ENCODE assay signal across 15 cellular contexts in the genomic region with DNA sequence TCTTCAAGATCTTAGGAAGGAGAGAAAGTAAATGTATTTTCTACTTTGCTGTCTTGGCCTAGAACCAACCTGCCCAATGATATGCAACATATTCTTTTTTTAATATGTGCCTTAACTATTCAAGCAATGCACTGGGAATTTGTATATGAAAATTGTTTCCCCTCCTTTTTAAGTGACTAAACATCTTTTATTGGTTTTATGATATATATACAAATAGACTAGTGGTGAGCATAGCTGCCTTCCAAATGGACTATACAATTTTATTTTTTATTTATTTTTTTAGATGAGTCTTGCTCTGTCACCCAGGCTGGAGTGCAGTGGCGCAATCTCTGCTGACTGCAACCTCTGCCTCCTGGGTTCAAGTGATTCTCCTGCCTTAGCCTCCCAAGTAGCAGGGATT. TPM values are rescaled to one million over a fixed set of nuclear protein-coding genes. Genes with fewer than 3 reads are reported as not detected.
DNase-seq lines count a peak whose midpoint lies in the region; TF ChIP-seq lines count a peak whose summit lies in the region.
"Had no signal": no experiment of that assay in that cellular context is flagged by ENCODE, and none has a peak within 500 bp of the region (broad histone marks: within the 10 kb centered on the region; RNA-seq: fewer than 3 reads in every experiment).

No MANE protein-coding gene starts in this region.

- TF ChIP-seq POLR2A in testis (IDR thresholded peaks at IDR 0.05) = no peak

- H3K9me3 ChIP-seq in GM23248 (ENCODE audit: low read depth) (no peaks in the 10 kb centered on the region), MG63 (no peaks in the 10 kb centered on the region), neutrophil (no peaks in the 10 kb centered on the region), testis (no peaks in the 10 kb centered on the region)
- H3K9me3 ChIP-seq: A549, BE2C, Caco-2, HAP-1 had no signal

- H3K4me1 Mint-ChIP-seq in activated CD4-positive, alpha-beta memory T cell treated with anti-CD3 and anti-CD28 coated beads for 36 hours (ENCODE audit: low read depth) = peaks cover 7% of the 10 kb centered on the region

- H3K27me3 Mint-ChIP-seq in activated CD4-positive, alpha-beta memory T cell treated with anti-CD3 and anti-CD28 coated beads for 36 hours = no peaks in the 10 kb centered on the region

- no peaks in the 10 kb centered on the region for H3K9me3 Mint-ChIP-seq in activated CD4-positive, alpha-beta memory T cell treated with anti-CD3 and anti-CD28 coated beads for 36 hours
- H3K9me3 Mint-ChIP-seq: CD8-positive, alpha-beta T cell had no signal

- 89 to 95% methylated on average over 1 of the region's 1 CpG for WGBS in GM23248 (ENCODE audit: low coverage in 1 of 2, low lambda C conversion rate in 2 of 2, missing lambda C conversion rate in 2 of 2), 2 experiments
- 89 to 100% methylated on average over 1 of the region's 1 CpG for WGBS in testis, 2 donors

- no peak overlapping the region for H2AFZ ChIP-seq in GM23248

- H3K4me3 ChIP-seq in GM23248 (no peak overlapping the region), MG63 (no peak overlapping the region), neutrophil (ENCODE audit: low read depth in 1 of 2, low read length in 1 of 2) (no peak overlapping the region), testis (no peak overlapping the region)
- H3K4me3 ChIP-seq: A549, HAP-1, K562 had no signal

- intact Hi-C loops in testis (cut with DNase I; ENCODE audit: low total_unique reads) = no loop called here
- intact Hi-C loops in activated CD4-positive, alpha-beta memory T cell treated with anti-CD3 and anti-CD28 coated beads for 36 hours (cut with micrococcal nuclease) = no loop called here

- peaks cover 5% of the 10 kb centered on the region for H3K36me3 Mint-ChIP-seq in activated CD4-positive, alpha-beta memory T cell treated with anti-CD3 and anti-CD28 coated beads for 36 hours

- DNase-seq in GM23248 (peak; percentile 11), MG63 (peak; percentile 23), COLO829 (ENCODE audit: low spot score) (no peak), testis (no peak), NCI-H1092 treated with DMSO at 0.1 percent for 48 hours (lab: John Stamatoyannopoulos, UW) (no peak)
- DNase-seq in activated CD4-positive, alpha-beta memory T cell treated with anti-CD3 and anti-CD28 coated beads for 36 hours = no peak
- DNase-seq: BE2C; Caco-2; CD8-positive, alpha-beta T cell; DMS53 had no signal

- peaks cover 98% of the 10 kb centered on the region for H3K79me2 ChIP-seq in GM23248 (ENCODE audit: insufficient read depth)

- 0 out of 2 replicates have a peak, but pooled peaks cover 7% of the 10 kb centered on the region for H3F3A ChIP-seq in GM23248 (ENCODE audit: insufficient read depth)

- POLR2A ChIA-PET in activated CD4-positive, alpha-beta memory T cell treated with anti-CD3 and anti-CD28 coated beads for 36 hours (lab: Charles Lee) = no interaction called here

- H3K9me2 ChIP-seq in GM23248 (ENCODE audit: insufficient read depth) = no peaks in the 10 kb centered on the region

- CTCF ChIA-PET in activated CD4-positive, alpha-beta memory T cell treated with anti-CD3 and anti-CD28 coated beads for 36 hours (lab: Charles Lee) = no interaction called here

- H3K36me3 ChIP-seq in GM23248 (ENCODE audit: low read depth) = no peaks in the 10 kb centered on the region
- H3K36me3 ChIP-seq in MG63 = no peaks in the 10 kb centered on the region; the same call in 1 of the 2 replicates
- peaks cover 6% of the 10 kb centered on the region for H3K36me3 ChIP-seq in neutrophil
- no peaks in the 10 kb centered on the region for H3K36me3 ChIP-seq in testis (ENCODE audit: low read depth, missing control alignments)
- H3K36me3 ChIP-seq: BE2C had no signal

- in situ Hi-C loops in GM23248 (cut with MboI) = no loop called here

- no peaks in the 10 kb centered on the region; the same call in 1 of the 2 replicates for H4K20me1 ChIP-seq in GM23248 (ENCODE audit: insufficient read depth)

- no peak overlapping the region for H3K4me2 ChIP-seq in GM23248 (ENCODE audit: unreplicated experiment)
- H3K4me2 ChIP-seq: A549 had no signal

- H3K27ac ChIP-seq in GM23248 = no peak overlapping the region
- H3K27ac ChIP-seq in neutrophil = peak overlapping the region; percentile 25
- H3K27ac ChIP-seq in testis = no peak overlapping the region
- H3K27ac ChIP-seq: A549, C4-2B had no signal

- no peaks in the 10 kb centered on the region; the same call in 1 of the 2 replicates for H3K4me1 ChIP-seq in GM23248 (ENCODE audit: insufficient read depth)
- H3K4me1 ChIP-seq in neutrophil (ENCODE audit: control insufficient read depth in 1 of 2, insufficient read depth in 1 of 2, low read depth in 1 of 2, low read length in 1 of 2) = peaks cover 34 to 45% of the 10 kb centered on the region in 2 experiments
- H3K4me1 ChIP-seq in testis = no peaks in the 10 kb centered on the region

- no peak overlapping the region for H3K27ac Mint-ChIP-seq in activated CD4-positive, alpha-beta memory T cell treated with anti-CD3 and anti-CD28 coated beads for 36 hours
- H3K27ac Mint-ChIP-seq: CD8-positive, alpha-beta T cell had no signal

- H3K4me3 Mint-ChIP-seq in activated CD4-positive, alpha-beta memory T cell treated with anti-CD3 and anti-CD28 coated beads for 36 hours = no peak overlapping the region
- H3K4me3 Mint-ChIP-seq: CD8-positive, alpha-beta T cell had no signal

- H3K27me3 ChIP-seq in GM23248 (replicated peaks; ENCODE audit: insufficient read depth) (no peaks in the 10 kb centered on the region), MG63 (no peaks in the 10 kb centered on the region), neutrophil (no peaks in the 10 kb centered on the region), testis (no peaks in the 10 kb centered on the region)
- H3K27me3 ChIP-seq: BE2C had no signal

- no peak overlapping the region for H3K9ac ChIP-seq in GM23248

- no peak for TF ChIP-seq CTCF in neutrophil (IDR thresholded peaks at IDR 0.05)
- no peak for TF ChIP-seq CTCF in testis (IDR thresholded peaks at IDR 0.05)

RNA-seq across cellular contexts. Expression of gene NOCT, which starts 10.3 kb away (rescaled TPM):
- total RNA-seq in GM23248 (2014; rRNA removed; shearing (Covaris generic)) = 12.6 and 15.3 TPM in 2 replicates
- polyA plus RNA-seq in GM23248 (2016; fragmentation: Nextera tagmentation; extraction: Ambion mirVana) = 4.7 and 5.1 TPM in 2 replicates
- 3.8 and 11.9 TPM in 2 replicates for total RNA-seq in MG63 (2014; rRNA removed; shearing (Covaris generic); ENCODE audit: low replicate concordance)
- total RNA-seq in testis = 10 to 100 TPM; 19.0 to 19.3 TPM
- polyA plus RNA-seq in testis (ENCODE audit: insufficient read depth, low read depth, low replicate concordance) = 7.7 TPM
- total RNA-seq in activated CD4-positive, alpha-beta memory T cell treated with anti-CD3 and anti-CD28 coated beads for 36 hours = 10 to 100 TPM; 12.2 to 14.3 TPM

Comparison
In these comparisons a context has a peak if more than half of its experiments do, and no peak if none do; other contexts are left out.
1. DNase-seq: peak in GM23248 (single experiment) and MG63 (single experiment); none in COLO829 (single experiment), testis (single experiment), NCI-H1092 treated with DMSO at 0.1 percent for 48 hours (single experiment) and activated CD4-positive, alpha-beta memory T cell treated with anti-CD3 and anti-CD28 coated beads for 36 hours (single experiment).